1 cellular context compared by ENCODE assay signal in the genomic region with DNA sequence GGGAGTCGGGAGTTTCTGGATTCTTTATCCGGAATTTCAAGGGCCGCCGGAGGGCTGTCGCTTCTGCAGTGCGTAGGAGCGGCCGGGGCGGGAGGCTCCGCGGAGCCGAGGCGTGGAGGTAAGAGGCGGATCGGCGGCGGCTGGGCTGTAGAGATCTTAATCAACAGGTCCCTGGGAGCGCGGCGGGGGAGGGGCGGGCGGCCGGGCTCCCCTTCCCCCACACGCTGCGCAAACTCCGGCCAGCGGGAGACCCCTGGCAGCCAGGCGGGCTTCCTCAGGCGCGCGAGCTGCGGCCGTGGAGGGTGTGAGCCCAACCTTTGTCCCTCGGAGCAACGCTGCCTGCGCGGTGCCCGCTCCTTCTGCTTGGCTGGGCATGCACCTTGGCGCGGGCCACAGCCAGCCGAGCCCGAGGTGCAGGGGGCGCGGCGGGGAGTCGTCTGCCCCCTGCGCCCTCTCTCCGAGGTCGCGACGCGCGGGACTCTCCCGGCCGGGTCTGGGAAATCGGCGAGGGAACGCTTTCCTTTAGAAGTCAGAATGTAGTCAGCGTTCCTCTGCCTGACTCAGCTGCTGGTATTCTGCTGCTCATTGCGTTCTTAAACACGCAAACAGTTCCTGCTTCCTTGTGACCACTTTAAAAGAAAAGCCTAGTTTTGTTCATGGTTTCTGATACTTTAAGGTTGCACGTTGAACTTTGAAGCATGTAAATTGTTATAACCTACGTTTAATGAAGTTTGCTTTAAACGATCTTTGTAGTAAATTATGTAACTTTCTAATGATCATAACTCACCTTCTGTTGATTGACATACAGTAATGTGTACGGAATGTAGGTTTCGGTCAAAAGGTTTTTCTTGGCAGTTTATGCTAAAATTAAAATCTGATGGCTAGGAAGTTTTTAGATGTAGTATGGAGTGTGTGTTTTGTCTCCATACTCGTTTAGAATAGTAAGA.
TF ChIP-seq lines count a peak whose summit lies in the region.

A gene (plus strand): TSS at position 20 of the 947 bp plus-strand sequence. CDS start 37,736 bp downstream, outside the sequence.

TF ChIP-seq in HepG2, 621 proteins besides CTCF, POLR2A, EP300 and RAD21 (continued from another document and continues in another):
- TF ChIP-seq, protein P1, sequence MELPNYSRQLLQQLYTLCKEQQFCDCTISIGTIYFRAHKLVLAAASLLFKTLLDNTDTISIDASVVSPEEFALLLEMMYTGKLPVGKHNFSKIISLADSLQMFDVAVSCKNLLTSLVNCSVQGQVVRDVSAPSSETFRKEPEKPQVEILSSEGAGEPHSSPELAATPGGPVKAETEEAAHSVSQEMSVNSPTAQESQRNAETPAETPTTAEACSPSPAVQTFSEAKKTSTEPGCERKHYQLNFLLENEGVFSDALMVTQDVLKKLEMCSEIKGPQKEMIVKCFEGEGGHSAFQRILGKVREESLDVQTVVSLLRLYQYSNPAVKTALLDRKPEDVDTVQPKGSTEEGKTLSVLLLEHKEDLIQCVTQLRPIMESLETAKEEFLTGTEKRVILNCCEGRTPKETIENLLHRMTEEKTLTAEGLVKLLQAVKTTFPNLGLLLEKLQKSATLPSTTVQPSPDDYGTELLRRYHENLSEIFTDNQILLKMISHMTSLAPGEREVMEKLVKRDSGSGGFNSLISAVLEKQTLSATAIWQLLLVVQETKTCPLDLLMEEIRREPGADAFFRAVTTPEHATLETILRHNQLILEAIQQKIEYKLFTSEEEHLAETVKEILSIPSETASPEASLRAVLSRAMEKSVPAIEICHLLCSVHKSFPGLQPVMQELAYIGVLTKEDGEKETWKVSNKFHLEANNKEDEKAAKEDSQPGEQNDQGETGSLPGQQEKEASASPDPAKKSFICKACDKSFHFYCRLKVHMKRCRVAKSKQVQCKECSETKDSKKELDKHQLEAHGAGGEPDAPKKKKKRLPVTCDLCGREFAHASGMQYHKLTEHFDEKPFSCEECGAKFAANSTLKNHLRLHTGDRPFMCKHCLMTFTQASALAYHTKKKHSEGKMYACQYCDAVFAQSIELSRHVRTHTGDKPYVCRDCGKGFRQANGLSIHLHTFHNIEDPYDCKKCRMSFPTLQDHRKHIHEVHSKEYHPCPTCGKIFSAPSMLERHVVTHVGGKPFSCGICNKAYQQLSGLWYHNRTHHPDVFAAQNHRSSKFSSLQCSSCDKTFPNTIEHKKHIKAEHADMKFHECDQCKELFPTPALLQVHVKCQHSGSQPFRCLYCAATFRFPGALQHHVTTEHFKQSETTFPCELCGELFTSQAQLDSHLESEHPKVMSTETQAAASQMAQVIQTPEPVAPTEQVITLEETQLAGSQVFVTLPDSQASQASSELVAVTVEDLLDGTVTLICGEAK (IDR thresholded peaks at IDR 0.05) = no peak
- TF ChIP-seq, protein P1 (CRISPR knock-in tag; IDR thresholded peaks at IDR 0.05) = no peak
- TF ChIP-seq, protein P2, sequence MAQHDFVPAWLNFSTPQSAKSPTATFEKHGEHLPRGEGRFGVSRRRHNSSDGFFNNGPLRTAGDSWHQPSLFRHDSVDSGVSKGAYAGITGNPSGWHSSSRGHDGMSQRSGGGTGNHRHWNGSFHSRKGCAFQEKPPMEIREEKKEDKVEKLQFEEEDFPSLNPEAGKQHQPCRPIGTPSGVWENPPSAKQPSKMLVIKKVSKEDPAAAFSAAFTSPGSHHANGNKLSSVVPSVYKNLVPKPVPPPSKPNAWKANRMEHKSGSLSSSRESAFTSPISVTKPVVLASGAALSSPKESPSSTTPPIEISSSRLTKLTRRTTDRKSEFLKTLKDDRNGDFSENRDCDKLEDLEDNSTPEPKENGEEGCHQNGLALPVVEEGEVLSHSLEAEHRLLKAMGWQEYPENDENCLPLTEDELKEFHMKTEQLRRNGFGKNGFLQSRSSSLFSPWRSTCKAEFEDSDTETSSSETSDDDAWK (CRISPR knock-in tag; IDR thresholded peaks at IDR 0.05) = no peak
- TF ChIP-seq ZFX (CRISPR knock-in tag; IDR thresholded peaks at IDR 0.05; ENCODE audit: low read depth) (peak; percentile 71), ZNF383 (CRISPR knock-in tag; IDR thresholded peaks at IDR 0.05; ENCODE audit: borderline replicate concordance) (no peak), CAMTA2 (CRISPR knock-in tag; IDR thresholded peaks at IDR 0.05; ENCODE audit: borderline replicate concordance) (peak; percentile 55; the same call in 1 of the 2 replicates), ETV6 (CRISPR knock-in tag; conservative IDR thresholded peaks at IDR 0.05) (no peak), KLF13 (CRISPR knock-in tag; IDR thresholded peaks at IDR 0.05) (no peak), ZNF782 (CRISPR knock-in tag; IDR thresholded peaks at IDR 0.05; ENCODE audit: borderline replicate concordance) (peak; percentile 85), RELA (CRISPR knock-in tag; IDR thresholded peaks at IDR 0.05) (no peak), ZMYM3 (CRISPR knock-in tag; IDR thresholded peaks at IDR 0.05) (peak; percentile 55), NFIB (CRISPR knock-in tag; IDR thresholded peaks at IDR 0.05; ENCODE audit: borderline replicate concordance) (no peak), KLF12 (CRISPR knock-in tag; IDR thresholded peaks at IDR 0.05; ENCODE audit: borderline replicate concordance) (no peak), HNRNPUL1 (IDR thresholded peaks at IDR 0.05; ENCODE audit: low read depth, low read length) (0 out of 2 replicates have a peak, but pooled peaks have one; percentile 27), LCORL (IDR thresholded peaks at IDR 0.05) (no peak), LCORL (CRISPR knock-in tag; IDR thresholded peaks at IDR 0.05) (peak; percentile 63; the same call in 1 of the 2 replicates)
- TF ChIP-seq, protein P3, sequence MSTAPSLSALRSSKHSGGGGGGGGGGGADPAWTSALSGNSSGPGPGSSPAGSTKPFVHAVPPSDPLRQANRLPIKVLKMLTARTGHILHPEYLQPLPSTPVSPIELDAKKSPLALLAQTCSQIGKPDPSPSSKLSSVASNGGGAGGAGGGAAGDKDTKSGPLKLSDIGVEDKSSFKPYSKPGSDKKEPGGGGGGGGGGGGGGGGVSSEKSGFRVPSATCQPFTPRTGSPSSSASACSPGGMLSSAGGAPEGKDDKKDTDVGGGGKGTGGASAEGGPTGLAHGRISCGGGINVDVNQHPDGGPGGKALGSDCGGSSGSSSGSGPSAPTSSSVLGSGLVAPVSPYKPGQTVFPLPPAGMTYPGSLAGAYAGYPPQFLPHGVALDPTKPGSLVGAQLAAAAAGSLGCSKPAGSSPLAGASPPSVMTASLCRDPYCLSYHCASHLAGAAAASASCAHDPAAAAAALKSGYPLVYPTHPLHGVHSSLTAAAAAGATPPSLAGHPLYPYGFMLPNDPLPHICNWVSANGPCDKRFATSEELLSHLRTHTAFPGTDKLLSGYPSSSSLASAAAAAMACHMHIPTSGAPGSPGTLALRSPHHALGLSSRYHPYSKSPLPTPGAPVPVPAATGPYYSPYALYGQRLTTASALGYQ (CRISPR knock-in tag; IDR thresholded peaks at IDR 0.05) = peak; percentile 70; the same call in 1 of the 2 replicates
- TF ChIP-seq, protein P4, sequence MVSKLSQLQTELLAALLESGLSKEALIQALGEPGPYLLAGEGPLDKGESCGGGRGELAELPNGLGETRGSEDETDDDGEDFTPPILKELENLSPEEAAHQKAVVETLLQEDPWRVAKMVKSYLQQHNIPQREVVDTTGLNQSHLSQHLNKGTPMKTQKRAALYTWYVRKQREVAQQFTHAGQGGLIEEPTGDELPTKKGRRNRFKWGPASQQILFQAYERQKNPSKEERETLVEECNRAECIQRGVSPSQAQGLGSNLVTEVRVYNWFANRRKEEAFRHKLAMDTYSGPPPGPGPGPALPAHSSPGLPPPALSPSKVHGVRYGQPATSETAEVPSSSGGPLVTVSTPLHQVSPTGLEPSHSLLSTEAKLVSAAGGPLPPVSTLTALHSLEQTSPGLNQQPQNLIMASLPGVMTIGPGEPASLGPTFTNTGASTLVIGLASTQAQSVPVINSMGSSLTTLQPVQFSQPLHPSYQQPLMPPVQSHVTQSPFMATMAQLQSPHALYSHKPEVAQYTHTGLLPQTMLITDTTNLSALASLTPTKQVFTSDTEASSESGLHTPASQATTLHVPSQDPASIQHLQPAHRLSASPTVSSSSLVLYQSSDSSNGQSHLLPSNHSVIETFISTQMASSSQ (IDR thresholded peaks at IDR 0.05; ENCODE audit: low read depth) = no peak
- TF ChIP-seq, protein P4 (CRISPR knock-in tag; IDR thresholded peaks at IDR 0.05; ENCODE audit: borderline replicate concordance) = no peak
- TF ChIP-seq, protein P5, sequence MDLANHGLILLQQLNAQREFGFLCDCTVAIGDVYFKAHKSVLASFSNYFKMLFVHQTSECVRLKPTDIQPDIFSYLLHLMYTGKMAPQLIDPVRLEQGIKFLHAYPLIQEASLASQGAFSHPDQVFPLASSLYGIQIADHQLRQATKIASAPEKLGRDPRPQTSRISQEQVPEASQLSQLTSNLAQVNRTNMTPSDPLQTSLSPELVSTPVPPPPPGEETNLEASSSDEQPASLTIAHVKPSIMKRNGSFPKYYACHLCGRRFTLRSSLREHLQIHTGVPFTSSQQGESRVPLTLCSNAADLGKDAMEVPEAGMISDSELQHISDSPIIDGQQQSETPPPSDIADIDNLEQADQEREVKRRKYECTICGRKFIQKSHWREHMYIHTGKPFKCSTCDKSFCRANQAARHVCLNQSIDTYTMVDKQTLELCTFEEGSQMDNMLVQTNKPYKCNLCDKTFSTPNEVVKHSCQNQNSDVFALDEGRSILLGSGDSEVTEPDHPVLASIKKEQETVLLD (CRISPR knock-in tag; IDR thresholded peaks at IDR 0.05; ENCODE audit: low read depth) = peak; percentile 27; the same call in 1 of the 2 replicates
- TF ChIP-seq, protein P6, sequence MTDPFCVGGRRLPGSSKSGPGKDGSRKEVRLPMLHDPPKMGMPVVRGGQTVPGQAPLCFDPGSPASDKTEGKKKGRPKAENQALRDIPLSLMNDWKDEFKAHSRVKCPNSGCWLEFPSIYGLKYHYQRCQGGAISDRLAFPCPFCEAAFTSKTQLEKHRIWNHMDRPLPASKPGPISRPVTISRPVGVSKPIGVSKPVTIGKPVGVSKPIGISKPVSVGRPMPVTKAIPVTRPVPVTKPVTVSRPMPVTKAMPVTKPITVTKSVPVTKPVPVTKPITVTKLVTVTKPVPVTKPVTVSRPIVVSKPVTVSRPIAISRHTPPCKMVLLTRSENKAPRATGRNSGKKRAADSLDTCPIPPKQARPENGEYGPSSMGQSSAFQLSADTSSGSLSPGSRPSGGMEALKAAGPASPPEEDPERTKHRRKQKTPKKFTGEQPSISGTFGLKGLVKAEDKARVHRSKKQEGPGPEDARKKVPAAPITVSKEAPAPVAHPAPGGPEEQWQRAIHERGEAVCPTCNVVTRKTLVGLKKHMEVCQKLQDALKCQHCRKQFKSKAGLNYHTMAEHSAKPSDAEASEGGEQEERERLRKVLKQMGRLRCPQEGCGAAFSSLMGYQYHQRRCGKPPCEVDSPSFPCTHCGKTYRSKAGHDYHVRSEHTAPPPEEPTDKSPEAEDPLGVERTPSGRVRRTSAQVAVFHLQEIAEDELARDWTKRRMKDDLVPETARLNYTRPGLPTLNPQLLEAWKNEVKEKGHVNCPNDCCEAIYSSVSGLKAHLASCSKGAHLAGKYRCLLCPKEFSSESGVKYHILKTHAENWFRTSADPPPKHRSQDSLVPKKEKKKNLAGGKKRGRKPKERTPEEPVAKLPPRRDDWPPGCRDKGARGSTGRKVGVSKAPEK (CRISPR knock-in tag; IDR thresholded peaks at IDR 0.05; ENCODE audit: borderline replicate concordance) = 0 out of 2 replicates have a peak, but pooled peaks have one; percentile 62
